ENCODE assay signal across 1 cellular context in the genomic region with DNA sequence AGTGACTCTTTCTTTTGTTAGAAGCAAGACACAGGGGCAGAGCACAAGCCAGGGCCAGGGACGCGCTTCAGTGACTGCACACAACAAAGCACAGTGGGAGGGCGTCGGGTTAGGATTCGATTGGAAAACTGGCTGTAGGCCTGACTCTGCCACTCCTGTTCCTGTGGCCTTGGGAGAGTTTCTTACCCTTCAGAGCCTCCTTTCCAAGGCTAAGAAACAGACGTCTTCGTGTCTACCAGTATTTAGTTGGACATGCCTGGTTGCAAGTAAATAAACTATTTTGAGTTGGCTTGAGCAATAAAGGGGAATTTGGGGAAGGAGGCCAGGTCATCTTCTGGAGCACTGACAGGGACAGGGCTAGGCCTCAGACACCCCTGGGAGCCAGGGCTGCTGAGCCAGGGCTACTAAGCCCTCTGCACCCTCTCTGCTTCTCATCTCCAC.
TF ChIP-seq lines count a peak whose summit lies in the region.

No MANE protein-coding gene starts in this region.

TF ChIP-seq in WTC11, 78 proteins besides CTCF, POLR2A, EP300 and RAD21 (continued from another document):
- TF ChIP-seq, protein P1, sequence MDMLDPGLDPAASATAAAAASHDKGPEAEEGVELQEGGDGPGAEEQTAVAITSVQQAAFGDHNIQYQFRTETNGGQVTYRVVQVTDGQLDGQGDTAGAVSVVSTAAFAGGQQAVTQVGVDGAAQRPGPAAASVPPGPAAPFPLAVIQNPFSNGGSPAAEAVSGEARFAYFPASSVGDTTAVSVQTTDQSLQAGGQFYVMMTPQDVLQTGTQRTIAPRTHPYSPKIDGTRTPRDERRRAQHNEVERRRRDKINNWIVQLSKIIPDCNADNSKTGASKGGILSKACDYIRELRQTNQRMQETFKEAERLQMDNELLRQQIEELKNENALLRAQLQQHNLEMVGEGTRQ (CRISPR knock-in tag; IDR thresholded peaks at IDR 0.05) = no peak
- TF ChIP-seq NR1H2 (CRISPR knock-in tag; IDR thresholded peaks at IDR 0.05) (no peak), NFATC4 (CRISPR knock-in tag; IDR thresholded peaks at IDR 0.05) (no peak), GABPB1 (CRISPR knock-in tag; IDR thresholded peaks at IDR 0.05) (no peak), FOXJ3 (CRISPR knock-in tag; IDR thresholded peaks at IDR 0.05; ENCODE audit: borderline replicate concordance) (no peak), RELA (CRISPR knock-in tag; IDR thresholded peaks at IDR 0.05; ENCODE audit: borderline replicate concordance) (no peak), SMAD3 (CRISPR knock-in tag; IDR thresholded peaks at IDR 0.05; ENCODE audit: borderline replicate concordance) (no peak)
- TF ChIP-seq, protein P2, sequence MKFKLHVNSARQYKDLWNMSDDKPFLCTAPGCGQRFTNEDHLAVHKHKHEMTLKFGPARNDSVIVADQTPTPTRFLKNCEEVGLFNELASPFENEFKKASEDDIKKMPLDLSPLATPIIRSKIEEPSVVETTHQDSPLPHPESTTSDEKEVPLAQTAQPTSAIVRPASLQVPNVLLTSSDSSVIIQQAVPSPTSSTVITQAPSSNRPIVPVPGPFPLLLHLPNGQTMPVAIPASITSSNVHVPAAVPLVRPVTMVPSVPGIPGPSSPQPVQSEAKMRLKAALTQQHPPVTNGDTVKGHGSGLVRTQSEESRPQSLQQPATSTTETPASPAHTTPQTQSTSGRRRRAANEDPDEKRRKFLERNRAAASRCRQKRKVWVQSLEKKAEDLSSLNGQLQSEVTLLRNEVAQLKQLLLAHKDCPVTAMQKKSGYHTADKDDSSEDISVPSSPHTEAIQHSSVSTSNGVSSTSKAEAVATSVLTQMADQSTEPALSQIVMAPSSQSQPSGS (CRISPR knock-in tag; IDR thresholded peaks at IDR 0.05; ENCODE audit: borderline replicate concordance, low read depth) = no peak
- TF ChIP-seq, protein P3, sequence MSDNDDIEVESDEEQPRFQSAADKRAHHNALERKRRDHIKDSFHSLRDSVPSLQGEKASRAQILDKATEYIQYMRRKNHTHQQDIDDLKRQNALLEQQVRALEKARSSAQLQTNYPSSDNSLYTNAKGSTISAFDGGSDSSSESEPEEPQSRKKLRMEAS (CRISPR knock-in tag; IDR thresholded peaks at IDR 0.05) = no peak
